In genomic region chr5:115815006-115815692, GRCh38 we compare ENCODE assay signal across 1 cellular context.
TF ChIP-seq lines count a peak whose summit lies in the region.

No MANE protein-coding gene starts in this region.

TF ChIP-seq in HepG2, 621 proteins besides CTCF, POLR2A, EP300 and RAD21:
- peak; percentile 94 for TF ChIP-seq CBX2 (IDR thresholded peaks at IDR 0.05; ENCODE audit: low read depth, low read length)
- no peak for TF ChIP-seq CBX2 (CRISPR knock-in tag; IDR thresholded peaks at IDR 0.05; ENCODE audit: low read depth)
- TF ChIP-seq CREB3 (CRISPR knock-in tag; IDR thresholded peaks at IDR 0.05), result no peak
- no peak for TF ChIP-seq PTBP1 (IDR thresholded peaks at IDR 0.05; ENCODE audit: low read depth, low read length, poor library complexity, severe bottlenecking)
- TF ChIP-seq BRD4 (CRISPR knock-in tag; IDR thresholded peaks at IDR 0.05), result no peak
